1 cellular context compared by ENCODE assay signal in the genomic region with DNA sequence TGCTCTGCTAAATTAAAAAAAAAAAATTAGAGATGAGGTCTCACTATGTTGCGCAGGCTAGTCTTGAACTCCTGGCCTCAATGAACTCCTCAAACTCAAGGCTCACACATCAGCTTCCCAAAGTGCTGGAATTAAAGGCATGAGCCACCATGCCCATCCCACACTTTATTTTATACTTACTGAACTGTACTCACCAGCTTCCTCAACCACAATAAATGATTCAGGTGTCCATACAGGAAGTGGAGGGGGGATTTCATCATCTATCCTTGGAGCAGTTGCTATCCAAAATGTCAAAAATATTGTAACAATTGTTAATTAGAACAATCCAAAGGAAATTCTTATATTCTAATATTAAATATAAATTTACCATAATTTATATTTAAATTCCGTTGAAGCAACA.
TF ChIP-seq lines count a peak whose summit lies in the region.

No MANE protein-coding gene starts in this region.

TF ChIP-seq in GM23338, 12 proteins besides CTCF, POLR2A, EP300 and RAD21:
- TF ChIP-seq, protein P1, sequence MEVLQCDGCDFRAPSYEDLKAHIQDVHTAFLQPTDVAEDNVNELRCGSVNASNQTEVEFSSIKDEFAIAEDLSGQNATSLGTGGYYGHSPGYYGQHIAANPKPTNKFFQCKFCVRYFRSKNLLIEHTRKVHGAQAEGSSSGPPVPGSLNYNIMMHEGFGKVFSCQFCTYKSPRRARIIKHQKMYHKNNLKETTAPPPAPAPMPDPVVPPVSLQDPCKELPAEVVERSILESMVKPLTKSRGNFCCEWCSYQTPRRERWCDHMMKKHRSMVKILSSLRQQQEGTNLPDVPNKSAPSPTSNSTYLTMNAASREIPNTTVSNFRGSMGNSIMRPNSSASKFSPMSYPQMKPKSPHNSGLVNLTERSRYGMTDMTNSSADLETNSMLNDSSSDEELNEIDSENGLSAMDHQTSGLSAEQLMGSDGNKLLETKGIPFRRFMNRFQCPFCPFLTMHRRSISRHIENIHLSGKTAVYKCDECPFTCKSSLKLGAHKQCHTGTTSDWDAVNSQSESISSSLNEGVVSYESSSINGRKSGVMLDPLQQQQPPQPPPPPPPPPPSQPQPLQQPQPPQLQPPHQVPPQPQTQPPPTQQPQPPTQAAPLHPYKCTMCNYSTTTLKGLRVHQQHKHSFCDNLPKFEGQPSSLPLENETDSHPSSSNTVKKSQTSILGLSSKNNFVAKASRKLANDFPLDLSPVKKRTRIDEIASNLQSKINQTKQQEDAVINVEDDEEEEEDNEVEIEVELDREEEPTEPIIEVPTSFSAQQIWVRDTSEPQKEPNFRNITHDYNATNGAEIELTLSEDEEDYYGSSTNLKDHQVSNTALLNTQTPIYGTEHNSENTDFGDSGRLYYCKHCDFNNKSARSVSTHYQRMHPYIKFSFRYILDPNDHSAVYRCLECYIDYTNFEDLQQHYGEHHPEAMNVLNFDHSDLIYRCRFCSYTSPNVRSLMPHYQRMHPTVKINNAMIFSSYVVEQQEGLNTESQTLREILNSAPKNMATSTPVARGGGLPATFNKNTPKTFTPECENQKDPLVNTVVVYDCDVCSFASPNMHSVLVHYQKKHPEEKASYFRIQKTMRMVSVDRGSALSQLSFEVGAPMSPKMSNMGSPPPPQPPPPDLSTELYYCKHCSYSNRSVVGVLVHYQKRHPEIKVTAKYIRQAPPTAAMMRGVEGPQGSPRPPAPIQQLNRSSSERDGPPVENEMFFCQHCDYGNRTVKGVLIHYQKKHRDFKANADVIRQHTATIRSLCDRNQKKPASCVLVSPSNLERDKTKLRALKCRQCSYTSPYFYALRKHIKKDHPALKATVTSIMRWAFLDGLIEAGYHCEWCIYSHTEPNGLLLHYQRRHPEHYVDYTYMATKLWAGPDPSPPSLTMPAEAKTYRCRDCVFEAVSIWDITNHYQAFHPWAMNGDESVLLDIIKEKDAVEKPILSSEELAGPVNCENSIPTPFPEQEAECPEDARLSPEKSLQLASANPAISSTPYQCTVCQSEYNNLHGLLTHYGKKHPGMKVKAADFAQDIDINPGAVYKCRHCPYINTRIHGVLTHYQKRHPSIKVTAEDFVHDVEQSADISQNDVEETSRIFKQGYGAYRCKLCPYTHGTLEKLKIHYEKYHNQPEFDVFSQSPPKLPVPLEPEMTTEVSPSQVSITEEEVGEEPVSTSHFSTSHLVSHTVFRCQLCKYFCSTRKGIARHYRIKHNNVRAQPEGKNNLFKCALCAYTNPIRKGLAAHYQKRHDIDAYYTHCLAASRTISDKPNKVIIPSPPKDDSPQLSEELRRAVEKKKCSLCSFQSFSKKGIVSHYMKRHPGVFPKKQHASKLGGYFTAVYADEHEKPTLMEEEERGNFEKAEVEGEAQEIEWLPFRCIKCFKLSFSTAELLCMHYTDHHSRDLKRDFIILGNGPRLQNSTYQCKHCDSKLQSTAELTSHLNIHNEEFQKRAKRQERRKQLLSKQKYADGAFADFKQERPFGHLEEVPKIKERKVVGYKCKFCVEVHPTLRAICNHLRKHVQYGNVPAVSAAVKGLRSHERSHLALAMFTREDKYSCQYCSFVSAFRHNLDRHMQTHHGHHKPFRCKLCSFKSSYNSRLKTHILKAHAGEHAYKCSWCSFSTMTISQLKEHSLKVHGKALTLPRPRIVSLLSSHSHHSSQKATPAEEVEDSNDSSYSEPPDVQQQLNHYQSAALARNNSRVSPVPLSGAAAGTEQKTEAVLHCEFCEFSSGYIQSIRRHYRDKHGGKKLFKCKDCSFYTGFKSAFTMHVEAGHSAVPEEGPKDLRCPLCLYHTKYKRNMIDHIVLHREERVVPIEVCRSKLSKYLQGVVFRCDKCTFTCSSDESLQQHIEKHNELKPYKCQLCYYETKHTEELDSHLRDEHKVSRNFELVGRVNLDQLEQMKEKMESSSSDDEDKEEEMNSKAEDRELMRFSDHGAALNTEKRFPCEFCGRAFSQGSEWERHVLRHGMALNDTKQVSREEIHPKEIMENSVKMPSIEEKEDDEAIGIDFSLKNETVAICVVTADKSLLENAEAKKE (CRISPR knock-in tag; IDR thresholded peaks at IDR 0.05): no peak
- TF ChIP-seq POLR2AphosphoS5 (IDR thresholded peaks at IDR 0.05; ENCODE audit: low read depth): no peak
- TF ChIP-seq, protein P2, sequence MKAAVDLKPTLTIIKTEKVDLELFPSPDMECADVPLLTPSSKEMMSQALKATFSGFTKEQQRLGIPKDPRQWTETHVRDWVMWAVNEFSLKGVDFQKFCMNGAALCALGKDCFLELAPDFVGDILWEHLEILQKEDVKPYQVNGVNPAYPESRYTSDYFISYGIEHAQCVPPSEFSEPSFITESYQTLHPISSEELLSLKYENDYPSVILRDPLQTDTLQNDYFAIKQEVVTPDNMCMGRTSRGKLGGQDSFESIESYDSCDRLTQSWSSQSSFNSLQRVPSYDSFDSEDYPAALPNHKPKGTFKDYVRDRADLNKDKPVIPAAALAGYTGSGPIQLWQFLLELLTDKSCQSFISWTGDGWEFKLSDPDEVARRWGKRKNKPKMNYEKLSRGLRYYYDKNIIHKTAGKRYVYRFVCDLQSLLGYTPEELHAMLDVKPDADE (IDR thresholded peaks at IDR 0.05): no peak
